In genomic region chr3:193240850-193241706, GRCh38 we compare ENCODE assay signal across 1 cellular context.
A peak's percentile ranks its signal among the peaks of the same experiment; 100 is the strongest.
TF ChIP-seq lines count a peak whose summit lies in the region.

PLAAT1 (plus strand) TSS chr3:193241222; CDS start chr3:193255651, 14,429 bp downstream.

TF ChIP-seq in K562, 482 proteins besides CTCF, POLR2A, EP300 and RAD21 (continued from another document):
- TF ChIP-seq ELK3 (CRISPR knock-in tag; IDR thresholded peaks at IDR 0.05) = no peak
- no peak for TF ChIP-seq TBL1XR1 (IDR thresholded peaks at IDR 0.05; ENCODE audit: low read length in 2 of 2)
- no peak for TF ChIP-seq DMBX1 (CRISPR knock-in tag; IDR thresholded peaks at IDR 0.05; ENCODE audit: borderline replicate concordance)
- no peak for TF ChIP-seq AFF1 (IDR thresholded peaks at IDR 0.05; ENCODE audit: low read depth in 1 of 2, partially characterized antibody in 2 of 2)
- no peak for TF ChIP-seq NR4A1 (CRISPR knock-in tag; IDR thresholded peaks at IDR 0.05)
- TF ChIP-seq NR4A1 (tag; IDR thresholded peaks at IDR 0.05) = no peak
- no peak for TF ChIP-seq CC2D1A (IDR thresholded peaks at IDR 0.05)
- TF ChIP-seq KLF1 (tag; IDR thresholded peaks at IDR 0.05) = no peak
- no peak for TF ChIP-seq ZNF274 (IDR thresholded peaks at IDR 0.05; ENCODE audit: borderline replicate concordance, low read depth, low read length)
- TF ChIP-seq ZNF449 (CRISPR knock-in tag; IDR thresholded peaks at IDR 0.05) = no peak
- TF ChIP-seq CXXC5 (CRISPR knock-in tag; IDR thresholded peaks at IDR 0.05) = 0 out of 2 replicates have a peak, but pooled peaks have one; percentile 27
- TF ChIP-seq L3MBTL2 (IDR thresholded peaks at IDR 0.05) = peak; percentile 90
- TF ChIP-seq NR2C2 (CRISPR knock-in tag; IDR thresholded peaks at IDR 0.05) = no peak
- TF ChIP-seq NR2C2 (tag; IDR thresholded peaks at IDR 0.05) = no peak
- TF ChIP-seq HNRNPLL (IDR thresholded peaks at IDR 0.05; ENCODE audit: low read depth, low read length, poor library complexity, severe bottlenecking) = peak; percentile 90
- TF ChIP-seq NBN (IDR thresholded peaks at IDR 0.05; ENCODE audit: low read depth) = no peak
- TF ChIP-seq UBTF (IDR thresholded peaks at IDR 0.05; ENCODE audit: borderline replicate concordance in 1 of 2, low read depth in 2 of 2, low read length in 2 of 2) = 0 out of 4 replicates have a peak, but pooled peaks of 1 of the 2 experiments have one; percentile 46
